In genomic region chr2:221407765-221408164, GRCh38 we compare ENCODE assay signal across 7 cellular contexts.
"Had no signal": no experiment of that assay in that cellular context is flagged by ENCODE, and none has a peak within 500 bp of the region (broad histone marks: within the 10 kb centered on the region; RNA-seq: fewer than 3 reads in every experiment).

No MANE protein-coding gene starts in this region.

- ATAC-seq: HepG2, K562 had no signal

- DNase-seq: IMR-90, KBM-7, KG1 had no signal

- FAIRE-seq: HepG2, HTR-8/SVneo, K562 had no signal

- H3K4me3 Mint-ChIP-seq: IgD-negative memory B cell had no signal
